ENCODE assay signal across 8 cellular contexts in genomic region chr6:167968091-167968490, GRCh38. TPM values are rescaled to one million over a fixed set of nuclear protein-coding genes. Genes with fewer than 3 reads are reported as not detected.
DNase-seq lines count a peak whose midpoint lies in the region; ATAC-seq and TF ChIP-seq lines count a peak whose summit lies in the region.

No MANE protein-coding gene starts in this region.

- no peak overlapping the region for H3K27ac ChIP-seq in RWPE1
- H3K27ac ChIP-seq in sigmoid colon, result no peak overlapping the region
- no peak overlapping the region for H3K27ac ChIP-seq in vagina

- no peak for TF ChIP-seq EP300 in sigmoid colon (IDR thresholded peaks at IDR 0.05)

- no peak for ATAC-seq in GM19351 (IDR thresholded peaks at IDR 0.05; ENCODE audit: unreplicated experiment)

- peak in 2 of 3 donors; percentile 10 for DNase-seq in stimulated activated CD4-positive, alpha-beta T cell treated with anti-CD3 and anti-CD28 coated beads, Interleukin-12 subunit alpha, Interleukin-12 subunit beta, amount 100 ng/mL, for 48 hours (ENCODE audit: low read depth in 2 of 3, low spot score in 1 of 3)
- DNase-seq in stimulated activated CD4-positive, alpha-beta T cell treated with anti-CD3 and anti-CD28 coated beads, Interleukin-1b, Interleukin-23, amount 100 ng/mL, for 48 hours, result no peak
- DNase-seq in RWPE1 (ENCODE audit: low spot score) (no peak), fibroblast of the aortic adventitia (ENCODE audit: low read depth) (no peak), sigmoid colon (no peak), vagina (ENCODE audit: extremely low spot score in 2 of 2) (no peak)
- no peak for DNase-seq in activated CD4-positive, CD25-positive, alpha-beta regulatory T cell (lab: John Stamatoyannopoulos, UW)

- no peaks in the 10 kb centered on the region for H3K27me3 ChIP-seq in sigmoid colon
- no peaks in the 10 kb centered on the region for H3K27me3 ChIP-seq in vagina

- no peak overlapping the region for H3K4me3 ChIP-seq in fibroblast of the aortic adventitia (ENCODE audit: low read depth, low read length)
- no peak overlapping the region for H3K4me3 ChIP-seq in sigmoid colon
- no peak overlapping the region for H3K4me3 ChIP-seq in vagina

- H3K36me3 ChIP-seq in sigmoid colon (peaks cover 8 to 75% (median 22%) of the 10 kb centered on the region in 4 donors), vagina (peaks cover 0 to 29% of the 10 kb centered on the region in 2 donors)

- TF ChIP-seq CTCF in RWPE1 (conservative IDR thresholded peaks at IDR 0.05; ENCODE audit: low read depth) (0 out of 2 replicates have a peak, but pooled peaks have one; percentile 10), fibroblast of the aortic adventitia (IDR thresholded peaks at IDR 0.05; ENCODE audit: insufficient read depth, low read length) (peak; percentile 15), sigmoid colon (IDR thresholded peaks at IDR 0.05) (peak in 2 of 4 experiments; percentile 23 to 24), vagina (IDR thresholded peaks at IDR 0.05) (no peak)

- WGBS in sigmoid colon, 2 donors, result 65 to 88% methylated on average over 6 of the region's 6 CpGs

- POLR2A ChIA-PET in RWPE1 (lab: Yijun Ruan, JAX; ENCODE audit: low non-redundant PET), result no interaction called here

- H3K9me3 ChIP-seq in sigmoid colon (no peaks in the 10 kb centered on the region), vagina (no peaks in the 10 kb centered on the region)

- TF ChIP-seq POLR2A in sigmoid colon (IDR thresholded peaks at IDR 0.05), result no peak
- TF ChIP-seq POLR2A in vagina (IDR thresholded peaks at IDR 0.05), result no peak

- H3K4me1 ChIP-seq in sigmoid colon (no peaks in the 10 kb centered on the region), vagina (no peaks in the 10 kb centered on the region)

- CTCF ChIA-PET in RWPE1 (lab: Yijun Ruan, JAX), result interaction anchor here (0.6 to 1.3 kb wide), 7 partner anchors 9 to 1775 kb away, joined by 3 to 4 read pairs (median 3); no protein-coding TSS in a partner anchor

- intact Hi-C loops in sigmoid colon (cut with DNase I), result no loop called here
- intact Hi-C loops in vagina (cut with DNase I), result no loop called here

RNA-seq across cellular contexts. Expression of gene KIF25, which starts 29.4 kb away (rescaled TPM):
- not detected in 2 replicates for total RNA-seq in fibroblast of the aortic adventitia (ENCODE audit: low replicate concordance)
- under 1 TPM in 1 of 4 donors, not detected in 3; 0.54 TPM for total RNA-seq in sigmoid colon
- polyA plus RNA-seq in sigmoid colon, result under 1 TPM in 1 of 3 donors, not detected in 2; 0.50 TPM
- total RNA-seq in vagina, result not detected

Comparison
In these comparisons a context has a peak if more than half of its experiments do, and no peak if none do; other contexts are left out.
1. DNase-seq: peak in stimulated activated CD4-positive, alpha-beta T cell treated with anti-CD3 and anti-CD28 coated beads, Interleukin-12 subunit alpha, Interleukin-12 subunit beta, amount 100 ng/mL, for 48 hours (2 of 3); none in stimulated activated CD4-positive, alpha-beta T cell treated with anti-CD3 and anti-CD28 coated beads, Interleukin-1b, Interleukin-23, amount 100 ng/mL, for 48 hours (single experiment), RWPE1 (single experiment), fibroblast of the aortic adventitia (single experiment), sigmoid colon (single experiment), vagina (0 of 2) and activated CD4-positive, CD25-positive, alpha-beta regulatory T cell (0 of 4).
2. CTCF ChIP-seq: peak in RWPE1 (single experiment) and fibroblast of the aortic adventitia (single experiment); none in vagina (0 of 3).